Comparison of ENCODE assay signal across 1 cellular context in the genomic region with DNA sequence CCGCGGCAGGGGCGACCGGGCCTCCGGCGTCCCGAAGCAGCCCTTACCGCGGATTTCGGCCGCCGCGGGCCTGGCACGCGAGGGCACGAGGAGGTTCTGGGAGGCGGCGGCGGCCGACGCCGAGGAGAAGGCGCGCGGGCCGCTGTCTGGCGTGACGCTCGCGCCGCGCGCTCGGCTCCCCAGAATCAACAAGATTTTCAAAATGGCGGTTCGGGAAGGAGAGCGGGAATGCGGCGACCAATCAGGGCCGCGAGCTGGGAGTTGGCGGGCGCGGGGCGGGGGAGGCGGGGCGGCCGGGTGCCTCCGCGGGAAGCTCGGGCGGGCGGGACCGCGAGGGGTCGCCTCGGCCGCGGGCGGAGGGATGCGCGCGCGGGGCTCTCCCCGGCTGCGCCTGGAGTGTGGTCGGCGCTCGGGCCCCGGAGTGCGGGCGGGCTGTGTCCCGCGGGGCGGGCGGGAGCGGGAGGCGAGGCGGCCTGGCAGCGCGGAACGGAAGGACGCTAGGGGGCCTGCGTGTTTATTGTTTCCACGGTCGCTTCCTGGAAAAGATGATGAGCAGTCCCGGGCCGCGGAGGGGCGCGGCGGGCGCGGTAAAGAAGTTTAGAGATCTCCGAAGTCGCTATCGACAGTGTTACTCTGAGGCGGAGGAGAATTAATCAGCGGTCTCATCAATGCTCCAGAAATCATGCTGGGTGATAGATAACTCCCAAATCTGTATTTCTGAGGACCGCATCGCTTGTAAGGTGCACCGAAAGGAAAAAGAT.
TF ChIP-seq lines count a peak whose summit lies in the region.

DEK (minus strand) TSS at position 193 of the 761 bp plus-strand sequence. CDS start 543 bp downstream, outside the sequence.

TF ChIP-seq in HepG2, 621 proteins besides CTCF, POLR2A, EP300 and RAD21 (continued from another document and continues in another):
- TF ChIP-seq ZBTB40 (IDR thresholded peaks at IDR 0.05) (no peak), ZBTB40 (CRISPR knock-in tag; IDR thresholded peaks at IDR 0.05) (peak; percentile 65; the same call in 1 of the 2 replicates), RBM39 (IDR thresholded peaks at IDR 0.05; ENCODE audit: low read depth, low read length, poor library complexity, severe bottlenecking) (peak; percentile 52), ZNF430 (CRISPR knock-in tag; IDR thresholded peaks at IDR 0.05) (peak; percentile 84), SOX6 (IDR thresholded peaks at IDR 0.05) (no peak), SOX6 (CRISPR knock-in tag; IDR thresholded peaks at IDR 0.05) (peak; percentile 71), MED13 (CRISPR knock-in tag; IDR thresholded peaks at IDR 0.05) (no peak), AHR (CRISPR knock-in tag; IDR thresholded peaks at IDR 0.05) (no peak), ZNF335 (CRISPR knock-in tag; IDR thresholded peaks at IDR 0.05) (no peak), ZNF451 (CRISPR knock-in tag; IDR thresholded peaks at IDR 0.05) (no peak; the same call in 1 of the 2 replicates), ZNF704 (CRISPR knock-in tag; IDR thresholded peaks at IDR 0.05; ENCODE audit: borderline replicate concordance) (no peak; the same call in 1 of the 2 replicates), MTA1 (CRISPR knock-in tag; IDR thresholded peaks at IDR 0.05; ENCODE audit: borderline replicate concordance) (peak; percentile 51; the same call in 1 of the 2 replicates), PBX3 (CRISPR knock-in tag; IDR thresholded peaks at IDR 0.05; ENCODE audit: borderline replicate concordance) (no peak), ZBTB37 (CRISPR knock-in tag; IDR thresholded peaks at IDR 0.05) (no peak), THAP11 (CRISPR knock-in tag; IDR thresholded peaks at IDR 0.05) (no peak; the same call in 1 of the 2 replicates), ZFAT (CRISPR knock-in tag; conservative IDR thresholded peaks at IDR 0.05) (no peak), FOXK1 (CRISPR knock-in tag; IDR thresholded peaks at IDR 0.05; ENCODE audit: borderline replicate concordance, low read depth) (peak; percentile 65; the same call in 1 of the 2 replicates), MXD4 (CRISPR knock-in tag; IDR thresholded peaks at IDR 0.05) (no peak; the same call in 1 of the 2 replicates), SMAD1 (CRISPR knock-in tag; IDR thresholded peaks at IDR 0.05; ENCODE audit: borderline replicate concordance, low read depth) (peak; percentile 81; the same call in 1 of the 2 replicates), CC2D1A (CRISPR knock-in tag; IDR thresholded peaks at IDR 0.05) (no peak), SALL1 (CRISPR knock-in tag; IDR thresholded peaks at IDR 0.05) (peak; percentile 60), CENPT (CRISPR knock-in tag; IDR thresholded peaks at IDR 0.05; ENCODE audit: low read depth) (peak; percentile 52; the same call in 1 of the 2 replicates), SNRNP70 (IDR thresholded peaks at IDR 0.05; ENCODE audit: low read depth, low read length) (no peak)
- TF ChIP-seq, protein P1, sequence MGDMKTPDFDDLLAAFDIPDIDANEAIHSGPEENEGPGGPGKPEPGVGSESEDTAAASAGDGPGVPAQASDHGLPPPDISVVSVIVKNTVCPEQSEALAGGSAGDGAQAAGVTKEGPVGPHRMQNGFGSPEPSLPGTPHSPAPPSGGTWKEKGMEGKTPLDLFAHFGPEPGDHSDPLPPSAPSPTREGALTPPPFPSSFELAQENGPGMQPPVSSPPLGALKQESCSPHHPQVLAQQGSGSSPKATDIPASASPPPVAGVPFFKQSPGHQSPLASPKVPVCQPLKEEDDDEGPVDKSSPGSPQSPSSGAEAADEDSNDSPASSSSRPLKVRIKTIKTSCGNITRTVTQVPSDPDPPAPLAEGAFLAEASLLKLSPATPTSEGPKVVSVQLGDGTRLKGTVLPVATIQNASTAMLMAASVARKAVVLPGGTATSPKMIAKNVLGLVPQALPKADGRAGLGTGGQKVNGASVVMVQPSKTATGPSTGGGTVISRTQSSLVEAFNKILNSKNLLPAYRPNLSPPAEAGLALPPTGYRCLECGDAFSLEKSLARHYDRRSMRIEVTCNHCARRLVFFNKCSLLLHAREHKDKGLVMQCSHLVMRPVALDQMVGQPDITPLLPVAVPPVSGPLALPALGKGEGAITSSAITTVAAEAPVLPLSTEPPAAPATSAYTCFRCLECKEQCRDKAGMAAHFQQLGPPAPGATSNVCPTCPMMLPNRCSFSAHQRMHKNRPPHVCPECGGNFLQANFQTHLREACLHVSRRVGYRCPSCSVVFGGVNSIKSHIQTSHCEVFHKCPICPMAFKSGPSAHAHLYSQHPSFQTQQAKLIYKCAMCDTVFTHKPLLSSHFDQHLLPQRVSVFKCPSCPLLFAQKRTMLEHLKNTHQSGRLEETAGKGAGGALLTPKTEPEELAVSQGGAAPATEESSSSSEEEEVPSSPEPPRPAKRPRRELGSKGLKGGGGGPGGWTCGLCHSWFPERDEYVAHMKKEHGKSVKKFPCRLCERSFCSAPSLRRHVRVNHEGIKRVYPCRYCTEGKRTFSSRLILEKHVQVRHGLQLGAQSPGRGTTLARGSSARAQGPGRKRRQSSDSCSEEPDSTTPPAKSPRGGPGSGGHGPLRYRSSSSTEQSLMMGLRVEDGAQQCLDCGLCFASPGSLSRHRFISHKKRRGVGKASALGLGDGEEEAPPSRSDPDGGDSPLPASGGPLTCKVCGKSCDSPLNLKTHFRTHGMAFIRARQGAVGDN (CRISPR knock-in tag; IDR thresholded peaks at IDR 0.05): peak; percentile 92
- TF ChIP-seq, protein P2, sequence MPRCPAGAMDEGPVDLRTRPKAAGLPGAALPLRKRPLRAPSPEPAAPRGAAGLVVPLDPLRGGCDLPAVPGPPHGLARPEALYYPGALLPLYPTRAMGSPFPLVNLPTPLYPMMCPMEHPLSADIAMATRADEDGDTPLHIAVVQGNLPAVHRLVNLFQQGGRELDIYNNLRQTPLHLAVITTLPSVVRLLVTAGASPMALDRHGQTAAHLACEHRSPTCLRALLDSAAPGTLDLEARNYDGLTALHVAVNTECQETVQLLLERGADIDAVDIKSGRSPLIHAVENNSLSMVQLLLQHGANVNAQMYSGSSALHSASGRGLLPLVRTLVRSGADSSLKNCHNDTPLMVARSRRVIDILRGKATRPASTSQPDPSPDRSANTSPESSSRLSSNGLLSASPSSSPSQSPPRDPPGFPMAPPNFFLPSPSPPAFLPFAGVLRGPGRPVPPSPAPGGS (CRISPR knock-in tag; IDR thresholded peaks at IDR 0.05): peak; percentile 62
- TF ChIP-seq, protein P3, sequence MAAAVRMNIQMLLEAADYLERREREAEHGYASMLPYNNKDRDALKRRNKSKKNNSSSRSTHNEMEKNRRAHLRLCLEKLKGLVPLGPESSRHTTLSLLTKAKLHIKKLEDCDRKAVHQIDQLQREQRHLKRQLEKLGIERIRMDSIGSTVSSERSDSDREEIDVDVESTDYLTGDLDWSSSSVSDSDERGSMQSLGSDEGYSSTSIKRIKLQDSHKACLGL (CRISPR knock-in tag; IDR thresholded peaks at IDR 0.05): peak; percentile 42; the same call in 1 of the 2 replicates
- TF ChIP-seq, protein P4, sequence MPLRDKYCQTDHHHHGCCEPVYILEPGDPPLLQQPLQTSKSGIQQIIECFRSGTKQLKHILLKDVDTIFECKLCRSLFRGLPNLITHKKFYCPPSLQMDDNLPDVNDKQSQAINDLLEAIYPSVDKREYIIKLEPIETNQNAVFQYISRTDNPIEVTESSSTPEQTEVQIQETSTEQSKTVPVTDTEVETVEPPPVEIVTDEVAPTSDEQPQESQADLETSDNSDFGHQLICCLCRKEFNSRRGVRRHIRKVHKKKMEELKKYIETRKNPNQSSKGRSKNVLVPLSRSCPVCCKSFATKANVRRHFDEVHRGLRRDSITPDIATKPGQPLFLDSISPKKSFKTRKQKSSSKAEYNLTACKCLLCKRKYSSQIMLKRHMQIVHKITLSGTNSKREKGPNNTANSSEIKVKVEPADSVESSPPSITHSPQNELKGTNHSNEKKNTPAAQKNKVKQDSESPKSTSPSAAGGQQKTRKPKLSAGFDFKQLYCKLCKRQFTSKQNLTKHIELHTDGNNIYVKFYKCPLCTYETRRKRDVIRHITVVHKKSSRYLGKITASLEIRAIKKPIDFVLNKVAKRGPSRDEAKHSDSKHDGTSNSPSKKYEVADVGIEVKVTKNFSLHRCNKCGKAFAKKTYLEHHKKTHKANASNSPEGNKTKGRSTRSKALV (CRISPR knock-in tag; IDR thresholded peaks at IDR 0.05): no peak
